Comparison of ENCODE assay signal across 6 cellular contexts in the genomic region with DNA sequence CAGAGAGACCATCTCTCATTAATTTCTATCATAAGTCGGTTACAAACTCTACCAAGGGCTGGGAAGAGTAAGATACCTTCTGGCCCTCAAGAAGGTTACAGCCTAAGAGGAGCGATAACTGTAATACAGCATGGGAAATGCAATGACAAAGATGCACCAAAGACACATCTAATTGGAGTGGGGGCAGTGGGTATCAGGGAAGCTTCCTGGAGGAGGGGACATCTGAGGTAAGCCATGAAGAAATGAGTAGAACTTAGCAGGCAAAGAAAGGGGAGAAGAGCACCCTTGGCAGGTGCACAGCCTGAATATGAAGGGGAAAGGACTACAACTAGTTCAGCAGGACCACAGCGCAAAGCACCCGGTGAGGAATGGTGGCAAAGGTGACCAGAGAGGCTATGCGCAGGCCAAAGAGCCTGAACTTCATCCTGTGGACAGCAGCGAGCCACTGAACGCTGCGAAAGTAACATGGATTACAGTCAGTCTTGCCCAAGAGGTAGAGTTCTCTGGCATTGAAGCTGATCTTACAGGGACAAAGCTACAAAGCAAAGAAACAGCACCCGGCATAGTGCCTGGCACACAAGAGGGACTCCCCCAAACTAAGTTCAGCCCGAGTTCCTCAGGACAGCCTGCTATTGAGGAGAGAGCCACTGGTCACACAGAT. TPM values are rescaled to one million over a fixed set of nuclear protein-coding genes. Genes with fewer than 3 reads are reported as not detected.
DNase-seq lines count a peak whose midpoint lies in the region; ATAC-seq and TF ChIP-seq lines count a peak whose summit lies in the region.

No MANE protein-coding gene starts in this region.

- H3K36me3 Mint-ChIP-seq in activated T-cell treated with anti-CD3 and anti-CD28 coated beads, Interleukin-2, amount 50 U/mL, for 72 hours (ENCODE audit: insufficient read depth in 2 of 2), result peaks cover 5 to 19% of the 10 kb centered on the region in 2 donors

- TF ChIP-seq CTCF in foreskin keratinocyte (conservative IDR thresholded peaks at IDR 0.05), result no peak
- no peak for TF ChIP-seq CTCF in tibial nerve (IDR thresholded peaks at IDR 0.05)

- TF ChIP-seq POLR2A in tibial nerve (IDR thresholded peaks at IDR 0.05), result no peak

- 67 to 68% methylated on average over 9 to 10 of the region's 10 CpGs for WGBS in tibial nerve, 2 donors

- H3K27me3 ChIP-seq in foreskin keratinocyte (no peaks in the 10 kb centered on the region), tibial nerve (no peaks in the 10 kb centered on the region)

- no peaks in the 10 kb centered on the region for H3K9me3 ChIP-seq in tibial nerve

- H3K4me3 Mint-ChIP-seq in activated T-cell treated with anti-CD3 and anti-CD28 coated beads, Interleukin-2, amount 50 U/mL, for 72 hours, result peak overlapping the region; percentile 94 to 98

- peak overlapping the region; percentile 14 for H3K27ac Mint-ChIP-seq in activated T-cell treated with anti-CD3 and anti-CD28 coated beads, Interleukin-2, amount 50 U/mL, for 72 hours

- ATAC-seq in activated T-cell treated with anti-CD3 and anti-CD28 coated beads, Interleukin-2, amount 50 U/mL, for 72 hours (replicated peaks in 1 of 2), result no peak
- no peak for ATAC-seq in foreskin keratinocyte

- H3K4me1 ChIP-seq in foreskin keratinocyte (no peaks in the 10 kb centered on the region), tibial nerve (peaks cover 0 to 56% (median 23%) of the 10 kb centered on the region in 4 donors)

- peak overlapping the region; percentile 70 to 89 (median 76) for H3K4me3 ChIP-seq in tibial nerve

- no peaks in the 10 kb centered on the region for H3K27me3 Mint-ChIP-seq in activated T-cell treated with anti-CD3 and anti-CD28 coated beads, Interleukin-2, amount 50 U/mL, for 72 hours (ENCODE audit: low read depth)

- H3K27ac ChIP-seq in foreskin keratinocyte, result peak overlapping the region; percentile 76
- H3K27ac ChIP-seq in tibial nerve, result peak overlapping the region in 3 of 4 donors; percentile 79 to 91 (median 88)

- peaks cover 0 to 37% (median 0%) of the 10 kb centered on the region in 3 donors for H3K36me3 ChIP-seq in tibial nerve

- peaks cover 45% of the 10 kb centered on the region for H3K4me1 Mint-ChIP-seq in activated T-cell treated with anti-CD3 and anti-CD28 coated beads, Interleukin-2, amount 50 U/mL, for 72 hours (ENCODE audit: low read depth)

- no peaks in the 10 kb centered on the region for H3K9me3 Mint-ChIP-seq in activated T-cell treated with anti-CD3 and anti-CD28 coated beads, Interleukin-2, amount 50 U/mL, for 72 hours

- TF ChIP-seq EP300 in tibial nerve (IDR thresholded peaks at IDR 0.05), result no peak

- no peak for DNase-seq in activated T-cell treated with anti-CD3 and anti-CD28 coated beads, Interleukin-2, amount 50 U/mL, for 72 hours
- DNase-seq in activated T-cell treated with anti-CD3 and anti-CD28 coated beads for 4 hours (no peak), foreskin keratinocyte (no peak), tibial nerve (ENCODE audit: low spot score in 2 of 2) (no peak), NCI-H2081 treated with DMSO at 0.1 percent for 48 hours (lab: John Stamatoyannopoulos, UW) (no peak), H4 (ENCODE audit: low spot score) (no peak)

RNA-seq across cellular contexts. Expression of a gene that starts 2.8 kb away (rescaled TPM):
- total RNA-seq in activated T-cell treated with anti-CD3 and anti-CD28 coated beads, Interleukin-2, amount 50 U/mL, for 72 hours, result 10 to 100 TPM; 48.0 to 50.7 TPM
- 32.1 and 32.9 TPM in 2 replicates for total RNA-seq in foreskin keratinocyte
- 33.8 and 34.6 TPM in 2 replicates for polyA plus RNA-seq in foreskin keratinocyte
- total RNA-seq in tibial nerve, result 10 to 100 TPM; 25.6 to 52.2 (median 31.1) TPM
- 10.4 and 15.9 TPM in 2 replicates for total RNA-seq in H4 (2014; rRNA removed; shearing (Covaris generic))

RNA-seq across cellular contexts. Expression of a gene that starts 7.1 kb away (rescaled TPM):
- 1 to 10 TPM in 1 of 2 donors, not detected in 1; 2.0 TPM for total RNA-seq in activated T-cell treated with anti-CD3 and anti-CD28 coated beads, Interleukin-2, amount 50 U/mL, for 72 hours
- total RNA-seq in foreskin keratinocyte (not detected in 2 replicates), tibial nerve (not detected)
- 0.30 and 0.39 TPM in 2 replicates for polyA plus RNA-seq in foreskin keratinocyte
- total RNA-seq in H4 (2014; rRNA removed; shearing (Covaris generic)), result not detected in 2 replicates

RNA-seq across cellular contexts. Expression of a gene that starts 12.4 kb away (rescaled TPM):
- total RNA-seq in activated T-cell treated with anti-CD3 and anti-CD28 coated beads, Interleukin-2, amount 50 U/mL, for 72 hours, result 10 to 100 TPM; 61.9 to 63.5 TPM
- total RNA-seq in foreskin keratinocyte (60.4 and 62.5 TPM in 2 replicates), tibial nerve (10 to 100 TPM; 31.8 to 42.7 (median 36.1) TPM)
- 73.4 and 81.2 TPM in 2 replicates for polyA plus RNA-seq in foreskin keratinocyte
- 42.7 and 53.6 TPM in 2 replicates for total RNA-seq in H4 (2014; rRNA removed; shearing (Covaris generic))

RNA-seq across cellular contexts. Expression of a gene that starts 14.9 kb away (rescaled TPM):
- total RNA-seq in activated T-cell treated with anti-CD3 and anti-CD28 coated beads, Interleukin-2, amount 50 U/mL, for 72 hours, result 100 to 1,000 TPM; 223 to 233 TPM
- total RNA-seq in foreskin keratinocyte (0.14 TPM in 1 of 2 replicates, not detected in the other), tibial nerve (1 to 10 TPM in 3 of 4 donors, not detected in 1; 1.4 to 4.8 (median 3.6) TPM)
- 0.33 and 0.91 TPM in 2 replicates for polyA plus RNA-seq in foreskin keratinocyte
- not detected in 2 replicates for total RNA-seq in H4 (2014; rRNA removed; shearing (Covaris generic))

RNA-seq across cellular contexts. Expression of a gene that starts 27.7 kb away (rescaled TPM):
- 10 to 100 TPM; 10.5 to 13.1 TPM for total RNA-seq in activated T-cell treated with anti-CD3 and anti-CD28 coated beads, Interleukin-2, amount 50 U/mL, for 72 hours
- total RNA-seq in foreskin keratinocyte, result 8.7 and 10.5 TPM in 2 replicates
- 6.8 and 8.0 TPM in 2 replicates for polyA plus RNA-seq in foreskin keratinocyte
- 1 to 10 TPM; 5.5 to 7.5 (median 7.3) TPM for total RNA-seq in tibial nerve
- total RNA-seq in H4 (2014; rRNA removed; shearing (Covaris generic)), result 4.1 and 7.4 TPM in 2 replicates
